In the genomic region with DNA sequence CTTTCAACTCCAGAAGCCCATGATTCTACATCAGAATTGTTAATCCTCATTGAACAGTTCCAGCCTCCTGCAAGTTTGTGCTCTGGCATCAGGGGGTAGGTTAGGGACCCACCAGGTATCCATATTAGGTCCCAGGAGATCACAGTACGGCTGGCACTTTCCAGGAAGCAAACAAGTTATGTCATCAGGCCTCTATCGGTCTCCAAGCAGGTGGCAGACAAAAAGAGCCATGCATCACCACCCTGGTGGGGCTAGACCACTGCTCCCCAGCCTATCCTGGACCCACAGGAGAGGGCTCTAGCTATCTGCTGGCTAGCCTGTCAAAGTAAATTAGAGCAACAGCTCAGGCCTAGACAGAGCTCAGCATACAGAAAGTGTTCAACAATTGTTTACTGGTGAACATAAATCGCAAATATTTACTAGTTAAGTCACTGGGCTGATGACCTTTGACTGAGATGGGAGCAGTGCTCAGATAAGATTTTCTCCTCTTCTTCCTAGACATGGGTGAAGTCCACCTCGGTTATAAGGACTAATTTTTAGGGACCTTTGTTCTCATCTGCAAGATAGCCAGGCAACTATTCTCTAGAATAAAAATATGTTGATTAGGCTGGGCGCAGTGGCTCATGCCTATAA, we compare ENCODE assay signal across 14 cellular contexts. TPM values are rescaled to one million over a fixed set of nuclear protein-coding genes. Genes with fewer than 3 reads are reported as not detected.
A peak's percentile ranks its signal among the peaks of the same experiment; 100 is the strongest.
DNase-seq lines count a peak whose midpoint lies in the region; ATAC-seq and TF ChIP-seq lines count a peak whose summit lies in the region.
"Had no signal": no experiment of that assay in that cellular context is flagged by ENCODE, and none has a peak within 500 bp of the region (broad histone marks: within the 10 kb centered on the region; RNA-seq: fewer than 3 reads in every experiment).

No MANE protein-coding gene starts in this region.

- no peaks in the 10 kb centered on the region for H3K27me3 Mint-ChIP-seq in activated naive CD4-positive, alpha-beta T cell treated with anti-CD3 and anti-CD28 coated beads for 36 hours (ENCODE audit: low read depth)
- H3K27me3 Mint-ChIP-seq in stimulated activated naive B cell treated with anti-CD40 and anti-IgM and Interleukin-4, amounts not matched to agents 10 μg/mL and 1 μg/mL and 100 μg/mL, for 72 hours = no peaks in the 10 kb centered on the region

- H3K4me1 ChIP-seq in Panc1 (ENCODE audit: control insufficient read depth, insufficient read depth, low read length) = peaks cover 63% of the 10 kb centered on the region
- H3K4me1 ChIP-seq in iPS-20b (ENCODE audit: insufficient read depth, low read length) = peaks cover 67% of the 10 kb centered on the region

- H3K4me3 ChIP-seq in Panc1 (ENCODE audit: low read depth in 2 of 2, low read length in 2 of 2) (no peak overlapping the region), iPS-20b (ENCODE audit: low read length) (no peak overlapping the region), WERI-Rb-1 (ENCODE audit: low read depth, low read length) (no peak overlapping the region)
- H3K4me3 ChIP-seq: prostate gland had no signal

- H3K9me3 ChIP-seq in Panc1 (ENCODE audit: control insufficient read depth, insufficient read depth, low read depth, low read length) (no peaks in the 10 kb centered on the region), iPS-20b (ENCODE audit: insufficient read depth, low read depth, low read length) (no peaks in the 10 kb centered on the region), WERI-Rb-1 (ENCODE audit: severe bottlenecking) (no peaks in the 10 kb centered on the region)
- H3K9me3 ChIP-seq: Caco-2, prostate gland had no signal

- H3K27me3 ChIP-seq in Panc1 (ENCODE audit: control insufficient read depth, insufficient read depth, low read length) (no peaks in the 10 kb centered on the region), iPS-20b (ENCODE audit: insufficient read depth, low read length) (no peaks in the 10 kb centered on the region), WERI-Rb-1 (ENCODE audit: insufficient read depth, low read depth, severe bottlenecking) (no peaks in the 10 kb centered on the region)

- CTCF ChIA-PET in activated naive CD4-positive, alpha-beta T cell treated with anti-CD3 and anti-CD28 coated beads for 36 hours (lab: Charles Lee) = interaction anchor here (0.7 to 23.5 kb wide), 5 partner anchors 10 to 87 kb away, joined by 3 to 948 read pairs (median 8); a partner anchor contains a TSS
- CTCF ChIA-PET in Panc1 (lab: Charles Lee) = no interaction called here

- in situ Hi-C loops in Panc1 (cut with HindIII; ENCODE audit: low pct_unique_long_range_greater_than_20kb, low sequenced_read_pairs) = no loop called here

- H3K27ac Mint-ChIP-seq in activated naive CD4-positive, alpha-beta T cell treated with anti-CD3 and anti-CD28 coated beads for 36 hours = peak overlapping the region; percentile 93
- peak overlapping the region; percentile 98 for H3K27ac Mint-ChIP-seq in stimulated activated naive B cell treated with anti-CD40 and anti-IgM and Interleukin-4, amounts not matched to agents 10 μg/mL and 1 μg/mL and 100 μg/mL, for 72 hours

- no peak for ATAC-seq in Panc1
- no peak for ATAC-seq in stimulated activated naive B cell treated with anti-CD40 and anti-IgM and Interleukin-4, amounts not matched to agents 10 μg/mL and 1 μg/mL and 100 μg/mL, for 72 hours (replicated peaks)
- ATAC-seq in GM18858 (IDR thresholded peaks at IDR 0.05; ENCODE audit: unreplicated experiment) = no peak

- peaks cover 91% of the 10 kb centered on the region for H3K4me1 Mint-ChIP-seq in activated naive CD4-positive, alpha-beta T cell treated with anti-CD3 and anti-CD28 coated beads for 36 hours (ENCODE audit: low read depth)
- H3K4me1 Mint-ChIP-seq in stimulated activated naive B cell treated with anti-CD40 and anti-IgM and Interleukin-4, amounts not matched to agents 10 μg/mL and 1 μg/mL and 100 μg/mL, for 72 hours = peaks cover 77 to 100% of the 10 kb centered on the region in 2 donors

- no peaks in the 10 kb centered on the region for H3K9me3 Mint-ChIP-seq in activated naive CD4-positive, alpha-beta T cell treated with anti-CD3 and anti-CD28 coated beads for 36 hours
- no peaks in the 10 kb centered on the region for H3K9me3 Mint-ChIP-seq in stimulated activated naive B cell treated with anti-CD40 and anti-IgM and Interleukin-4, amounts not matched to agents 10 μg/mL and 1 μg/mL and 100 μg/mL, for 72 hours

- DNase-seq in activated naive CD4-positive, alpha-beta T cell treated with anti-CD3 and anti-CD28 coated beads for 36 hours = peak; percentile 45
- DNase-seq in activated naive CD4-positive, alpha-beta T cell (lab: John Stamatoyannopoulos, UW) = no peak
- DNase-seq in Panc1 (ENCODE audit: low read depth, low spot score) (no peak), WERI-Rb-1 (no peak)
- DNase-seq in stimulated activated naive B cell treated with anti-CD40 and anti-IgM and Interleukin-4, amounts not matched to agents 10 μg/mL and 1 μg/mL and 100 μg/mL, for 72 hours = no peak
- DNase-seq in activated CD4-positive, CD25-positive, alpha-beta regulatory T cell (lab: John Stamatoyannopoulos, UW) = no peak
- DNase-seq: activated CD8-positive, alpha-beta memory T cell treated with anti-CD3 and anti-CD28 coated beads, Interleukin-2, amount 50 U/mL, for 48 hours; Caco-2; effector CD8-positive, alpha-beta T cell; MM.1S; SIG-M5 had no signal

- peak overlapping the region; percentile 48; the same call in 1 of the 2 replicates for H3K9ac ChIP-seq in iPS-20b (ENCODE audit: low read depth, low read length)

- BruUV-seq in Panc1 (replicated peaks; lab: Mats Ljungman, UMichigan) = no TSS peak

- H3K27ac ChIP-seq in Panc1 (ENCODE audit: low read length) (peak overlapping the region; percentile 73), iPS-20b (ENCODE audit: low read length) (no peak overlapping the region), WERI-Rb-1 (no peak overlapping the region)

- POLR2A ChIA-PET in Panc1 (lab: Charles Lee) = no interaction called here

- H3K4me3 Mint-ChIP-seq in activated naive CD4-positive, alpha-beta T cell treated with anti-CD3 and anti-CD28 coated beads for 36 hours = peak overlapping the region; percentile 80
- H3K4me3 Mint-ChIP-seq in stimulated activated naive B cell treated with anti-CD40 and anti-IgM and Interleukin-4, amounts not matched to agents 10 μg/mL and 1 μg/mL and 100 μg/mL, for 72 hours = peak overlapping the region in 1 of 2 donors; percentile 29

- no peak for TF ChIP-seq CTCF in Panc1 (IDR thresholded peaks at IDR 0.05)
- TF ChIP-seq CTCF in WERI-Rb-1 (IDR thresholded peaks at IDR 0.05; ENCODE audit: low read depth, low read length) = no peak

- peaks cover 21% of the 10 kb centered on the region for H3K36me3 Mint-ChIP-seq in activated naive CD4-positive, alpha-beta T cell treated with anti-CD3 and anti-CD28 coated beads for 36 hours (ENCODE audit: low read depth)
- peaks cover 11 to 30% of the 10 kb centered on the region in 2 donors for H3K36me3 Mint-ChIP-seq in stimulated activated naive B cell treated with anti-CD40 and anti-IgM and Interleukin-4, amounts not matched to agents 10 μg/mL and 1 μg/mL and 100 μg/mL, for 72 hours

- H3K36me3 ChIP-seq in Panc1 (ENCODE audit: control insufficient read depth, insufficient read depth, low read length) (0 out of 2 replicates have a peak, but pooled peaks cover 6% of the 10 kb centered on the region), iPS-20b (ENCODE audit: insufficient read depth, low read depth, low read length) (peaks cover 20% of the 10 kb centered on the region), WERI-Rb-1 (peaks cover 16% of the 10 kb centered on the region)

- intact Hi-C loops in activated naive CD4-positive, alpha-beta T cell treated with anti-CD3 and anti-CD28 coated beads for 36 hours (cut with micrococcal nuclease) = loop anchor here (5.0 to 10.0 kb wide), 3 partner anchors 460 to 1262 kb away; a partner anchor contains a TSS
- intact Hi-C loops in Panc1 (cut with micrococcal nuclease; ENCODE audit: unreplicated experiment) = no loop called here

RNA-seq across cellular contexts. Expression of a gene that starts 6.4 kb away (rescaled TPM):
- 10 to 100 TPM; 11.2 to 12.2 TPM for total RNA-seq in activated naive CD4-positive, alpha-beta T cell treated with anti-CD3 and anti-CD28 coated beads for 36 hours
- 17.4 TPM for total RNA-seq in Panc1 (2021; ENCODE audit: unreplicated experiment)
- polyA plus RNA-seq in Panc1 (2012; ENCODE audit: insufficient read length) = 8.8 TPM

RNA-seq across cellular contexts. Expression of a gene that starts 41.6 kb away (rescaled TPM):
- not detected for total RNA-seq in activated naive CD4-positive, alpha-beta T cell treated with anti-CD3 and anti-CD28 coated beads for 36 hours
- total RNA-seq in Panc1 (2021; ENCODE audit: unreplicated experiment) = 0.31 TPM
- polyA plus RNA-seq in Panc1 (2012; ENCODE audit: insufficient read length) = not detected
- total RNA-seq: Caco-2 had no signal
